ENCODE assay signal across 17 cellular contexts in the genomic region with DNA sequence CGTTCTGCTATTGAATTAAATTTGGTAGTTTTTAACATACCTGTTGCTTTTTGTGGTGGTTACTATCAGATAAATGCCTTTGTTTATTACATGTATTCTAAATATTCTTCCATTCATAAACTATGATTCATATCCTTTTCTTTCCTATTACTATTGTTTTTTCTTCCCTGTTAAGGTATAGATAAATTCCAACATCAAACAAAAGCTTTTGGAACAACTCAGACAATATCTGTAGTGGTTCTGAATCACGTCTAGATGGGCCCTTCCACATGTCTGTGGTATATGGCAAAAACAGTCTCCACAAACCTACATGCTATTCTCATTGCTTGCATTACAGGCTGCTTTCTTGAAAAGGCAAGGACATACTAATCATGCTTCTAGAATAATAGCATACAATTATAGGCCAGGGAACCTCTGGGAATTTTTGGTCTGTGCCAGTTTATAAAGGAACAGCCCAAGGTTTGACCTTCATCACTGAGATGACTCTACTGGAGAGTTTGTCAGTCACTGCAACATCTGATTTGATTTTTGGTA.
"Had no signal": no experiment of that assay in that cellular context is flagged by ENCODE, and none has a peak within 500 bp of the region (broad histone marks: within the 10 kb centered on the region; RNA-seq: fewer than 3 reads in every experiment).

No MANE protein-coding gene starts in this region.

- H3K27me3 ChIP-seq: ascending aorta, colonic mucosa, neutrophil, right atrium auricular region, tibial artery, vagina had no signal

- H3K27ac Mint-ChIP-seq: activated CD4-positive, alpha-beta memory T cell treated with anti-CD3 and anti-CD28 coated beads for 36 hours; activated naive CD8-positive, alpha-beta T cell treated with anti-CD3 and anti-CD28 coated beads, Interleukin-2, amount 50 U/mL, for 24 hours; activated T-cell treated with anti-CD3 and anti-CD28 coated beads, Interleukin-2, amount 50 U/mL, for 72 hours; naive thymus-derived CD8-positive, alpha-beta T cell had no signal

- H3K9me3 Mint-ChIP-seq: activated CD4-positive, alpha-beta memory T cell treated with anti-CD3 and anti-CD28 coated beads for 36 hours; activated naive CD8-positive, alpha-beta T cell treated with anti-CD3 and anti-CD28 coated beads, Interleukin-2, amount 50 U/mL, for 24 hours; activated T-cell treated with anti-CD3 and anti-CD28 coated beads, Interleukin-2, amount 50 U/mL, for 72 hours; naive thymus-derived CD8-positive, alpha-beta T cell had no signal

- H3K27ac ChIP-seq: ascending aorta, colonic mucosa, neutrophil, right atrium auricular region, tibial artery, vagina had no signal

- DNase-seq: activated CD4-positive, alpha-beta memory T cell treated with anti-CD3 and anti-CD28 coated beads for 36 hours; activated CD4-positive, alpha-beta T cell treated with anti-CD3 and anti-CD28 coated beads for 1 hour; activated CD8-positive, alpha-beta memory T cell treated with anti-CD3 and anti-CD28 coated beads, Interleukin-2, amount 50 U/mL, for 4 hours; activated naive CD8-positive, alpha-beta T cell treated with anti-CD3 and anti-CD28 coated beads, Interleukin-2, amount 50 U/mL, for 24 hours; activated T-cell treated with anti-CD3 and anti-CD28 coated beads, Interleukin-2, amount 50 U/mL, for 72 hours; colonic mucosa; effector memory CD4-positive, alpha-beta T cell; hypothalamus; naive thymus-derived CD8-positive, alpha-beta T cell; small intestine; T1000; tibial artery had no signal

- H3K4me3 Mint-ChIP-seq: activated CD4-positive, alpha-beta memory T cell treated with anti-CD3 and anti-CD28 coated beads for 36 hours; activated naive CD8-positive, alpha-beta T cell treated with anti-CD3 and anti-CD28 coated beads, Interleukin-2, amount 50 U/mL, for 24 hours; activated T-cell treated with anti-CD3 and anti-CD28 coated beads, Interleukin-2, amount 50 U/mL, for 72 hours; naive thymus-derived CD8-positive, alpha-beta T cell had no signal

- H3K36me3 Mint-ChIP-seq: activated CD4-positive, alpha-beta memory T cell treated with anti-CD3 and anti-CD28 coated beads for 36 hours; naive thymus-derived CD8-positive, alpha-beta T cell had no signal

- H3K36me3 ChIP-seq: ascending aorta, colonic mucosa, neutrophil, right atrium auricular region, tibial artery, vagina had no signal

- H3K27me3 Mint-ChIP-seq: activated CD4-positive, alpha-beta memory T cell treated with anti-CD3 and anti-CD28 coated beads for 36 hours; activated naive CD8-positive, alpha-beta T cell treated with anti-CD3 and anti-CD28 coated beads, Interleukin-2, amount 50 U/mL, for 24 hours; naive thymus-derived CD8-positive, alpha-beta T cell had no signal

- H3K4me1 ChIP-seq: colonic mucosa had no signal

- H3K9me3 ChIP-seq: ascending aorta, colonic mucosa, neutrophil, right atrium auricular region, tibial artery, vagina had no signal

- ATAC-seq: activated naive CD8-positive, alpha-beta T cell treated with anti-CD3 and anti-CD28 coated beads, Interleukin-2, amount 50 U/mL, for 24 hours; activated T-cell treated with anti-CD3 and anti-CD28 coated beads, Interleukin-2, amount 50 U/mL, for 72 hours; naive thymus-derived CD8-positive, alpha-beta T cell had no signal

- H3K4me3 ChIP-seq: ascending aorta, colonic mucosa, lung, right atrium auricular region, tibial artery, vagina had no signal

- FAIRE-seq: small intestine had no signal
